ENCODE assay signal across 10 cellular contexts in genomic region chr5:108919591-108920326, GRCh38.
DNase-seq lines count a peak whose midpoint lies in the region; ATAC-seq, FAIRE-seq and TF ChIP-seq lines count a peak whose summit lies in the region.
"Had no signal": no experiment of that assay in that cellular context is flagged by ENCODE, and none has a peak within 500 bp of the region (broad histone marks: within the 10 kb centered on the region; RNA-seq: fewer than 3 reads in every experiment).

No MANE protein-coding gene starts in this region.

- POLR2A ChIA-PET in HepG2 (lab: Yijun Ruan, JAX), result no interaction called here

- 69% methylated on average over 2 of the region's 2 CpGs for WGBS in HepG2 (ENCODE audit: low lambda C conversion rate)

- H3K9me3 ChIP-seq in Peyer's patch (no peaks in the 10 kb centered on the region), HepG2 (ENCODE audit: low read length) (no peaks in the 10 kb centered on the region)

- peaks cover 5% of the 10 kb centered on the region for H3K79me2 ChIP-seq in HepG2 (ENCODE audit: insufficient read depth, low read length)

- no peak overlapping the region for H3K4me3 ChIP-seq in Peyer's patch
- no peak overlapping the region for H3K4me3 ChIP-seq in HepG2 (replicated peaks in 1 of 3; ENCODE audit: insufficient read depth in 1 of 3, low read depth in 2 of 3, low read length in 3 of 3)

- H3K4me2 ChIP-seq in HepG2 (ENCODE audit: low read depth, low read length), result no peak overlapping the region

- DNase-seq in DMS53 treated with DMSO at 0.1 percent for 48 hours (lab: John Stamatoyannopoulos, UW; ENCODE audit: unreplicated experiment), result peak; percentile 3
- no peak for DNase-seq in HFFc6
- DNase-seq in Peyer's patch, result no peak
- DNase-seq in HepG2 (ENCODE audit: low spot score), result no peak
- DNase-seq in NCI-H1436 treated with DMSO at 0.1 percent for 48 hours (lab: John Stamatoyannopoulos, UW), result no peak
- no peak for DNase-seq in stimulated activated CD4-positive, alpha-beta T cell treated with anti-CD3 and anti-CD28 coated beads, Interleukin-1b, Interleukin-23, amount 100 ng/mL, for 48 hours
- no peak for DNase-seq in hypothalamus (lab: John Stamatoyannopoulos, UW)
- no peak for DNase-seq in activated gamma-delta T cell (lab: John Stamatoyannopoulos, UW)
- DNase-seq: NCI-H1105 treated with DMSO at 0.1 percent for 48 hours had no signal

- TF ChIP-seq EP300 in HepG2 (IDR thresholded peaks at IDR 0.05; ENCODE audit: low read depth in 2 of 2, low read length in 2 of 2), result no peak
- no peak for TF ChIP-seq EP300 in HepG2 (CRISPR knock-in tag; IDR thresholded peaks at IDR 0.05; ENCODE audit: borderline replicate concordance)

- H3K27me3 Mint-ChIP-seq in HFFc6 (ENCODE audit: insufficient read depth), result 0 out of 2 replicates have a peak, but pooled peaks cover 2% of the 10 kb centered on the region
- H3K27me3 Mint-ChIP-seq: dendritic cell treated with granulocyte-macrophage colony-stimulating factor and Interleukin-4, amounts not matched to agents 40 ng/mL and 50 ng/mL, for 4 days had no signal

- no TSS peak for BruUV-seq in HepG2 (replicated peaks; lab: Mats Ljungman, UMichigan)

- no peaks in the 10 kb centered on the region for H3K27me3 ChIP-seq in Peyer's patch
- H3K27me3 ChIP-seq in HepG2 (ENCODE audit: control insufficient read depth in 1 of 2, insufficient read depth in 2 of 2, low read length in 2 of 2), result no peaks in the 10 kb centered on the region; a peak in 1 of 5 replicates

- no peak for ATAC-seq in HepG2

- H3K27ac Mint-ChIP-seq in HFFc6, result no peak overlapping the region
- H3K27ac Mint-ChIP-seq: dendritic cell treated with granulocyte-macrophage colony-stimulating factor and Interleukin-4, amounts not matched to agents 40 ng/mL and 50 ng/mL, for 4 days had no signal

- no peak for FAIRE-seq in HepG2 (lab: Jason Lieb, UNC)

- no peak overlapping the region for H3K9ac ChIP-seq in HepG2 (ENCODE audit: insufficient read depth, low read depth, low read length)

- no peak overlapping the region for H2AFZ ChIP-seq in HepG2 (ENCODE audit: low read length)

- CTCF ChIA-PET in HepG2 (lab: Yijun Ruan, JAX; ENCODE audit: low intra/inter-chr PET ratio, low total read pairs), result no interaction called here

- no peak for TF ChIP-seq RAD21 in HepG2 (CRISPR knock-in tag; IDR thresholded peaks at IDR 0.05)

- H3K27ac ChIP-seq in Peyer's patch (no peak overlapping the region), HepG2 (ENCODE audit: extremely low read length, insufficient read depth, low read length) (no peak overlapping the region)

- H3K4me3 Mint-ChIP-seq in HFFc6, result no peak overlapping the region
- H3K4me3 Mint-ChIP-seq: dendritic cell treated with granulocyte-macrophage colony-stimulating factor and Interleukin-4, amounts not matched to agents 40 ng/mL and 50 ng/mL, for 4 days had no signal

- no peaks in the 10 kb centered on the region for H3K36me3 ChIP-seq in Peyer's patch
- H3K36me3 ChIP-seq in HepG2 (replicated peaks in 1 of 2; ENCODE audit: control insufficient read depth in 1 of 2, insufficient read depth in 2 of 2, low read length in 2 of 2), result no peaks in the 10 kb centered on the region

- no peaks in the 10 kb centered on the region for H4K20me1 ChIP-seq in HepG2 (ENCODE audit: insufficient read depth, low read length)

- peaks cover 9% of the 10 kb centered on the region; the same call in 1 of the 2 replicates for H3K4me1 Mint-ChIP-seq in HFFc6 (ENCODE audit: low read depth)

- intact Hi-C loops in HepG2 (cut with micrococcal nuclease; ENCODE audit: unreplicated experiment), result loop anchor here (1.0 to 10.0 kb wide), 3 partner anchors 172 to 769 kb away; partner anchors contain the start of gene FER

- TF ChIP-seq CTCF in HFFc6 (IDR thresholded peaks at IDR 0.05), result peak; percentile 71
- TF ChIP-seq CTCF in Peyer's patch (IDR thresholded peaks at IDR 0.05), result peak in 4 of 6 experiments; percentile 21 to 47 (median 37)
- no peak for TF ChIP-seq CTCF in HepG2 (CRISPR knock-in tag; IDR thresholded peaks at IDR 0.05)

- H3K36me3 Mint-ChIP-seq in HFFc6 (ENCODE audit: low read depth), result no peaks in the 10 kb centered on the region

- H3K4me1 ChIP-seq in Peyer's patch (no peaks in the 10 kb centered on the region), HepG2 (ENCODE audit: insufficient read depth, low read length) (no peaks in the 10 kb centered on the region)

- no peaks in the 10 kb centered on the region for H3K9me3 Mint-ChIP-seq in HFFc6
- H3K9me3 Mint-ChIP-seq: dendritic cell treated with granulocyte-macrophage colony-stimulating factor and Interleukin-4, amounts not matched to agents 40 ng/mL and 50 ng/mL, for 4 days had no signal

- TF ChIP-seq POLR2A in Peyer's patch (IDR thresholded peaks at IDR 0.05) (no peak), HepG2 (IDR thresholded peaks at IDR 0.05; ENCODE audit: insufficient read depth in 1 of 2, low read depth in 2 of 2, low read length in 2 of 2) (no peak)

- in situ Hi-C loops in HepG2 (cut with HindIII; ENCODE audit: extremely low pct_ligation_motif_present, low pct_unique_long_range_greater_than_20kb), result loop anchor here (10.0 to 25.0 kb wide), 2 partner anchors 555 to 768 kb away; partner anchors contain the start of gene MAN2A1

TF ChIP-seq in HepG2, 621 proteins besides CTCF, POLR2A, EP300 and RAD21:
- TF ChIP-seq STAG1 (CRISPR knock-in tag; IDR thresholded peaks at IDR 0.05), result peak; percentile 48
- TF ChIP-seq HDAC2 (CRISPR knock-in tag; IDR thresholded peaks at IDR 0.05), result no peak
